Comparison of ENCODE assay signal across 8 cellular contexts in genomic region chr12:104958946-104959841, GRCh38. TPM values are rescaled to one million over a fixed set of nuclear protein-coding genes. Genes with fewer than 3 reads are reported as not detected.
DNase-seq lines count a peak whose midpoint lies in the region; ATAC-seq and TF ChIP-seq lines count a peak whose summit lies in the region.

No MANE protein-coding gene starts in this region.

- H3K4me3 ChIP-seq in PC-3 (ENCODE audit: low read length) = peak overlapping the region; percentile 79
- peak overlapping the region; percentile 64 for H3K4me3 ChIP-seq in ectodermal cell (ENCODE audit: insufficient read depth, low read depth, low read length)

- peak; percentile 66 for DNase-seq in NCI-H2196 (lab: John Stamatoyannopoulos, UW; ENCODE audit: unreplicated experiment)
- no peak for DNase-seq in NCI-H2196 treated with DMSO at 0.1 percent for 48 hours (lab: John Stamatoyannopoulos, UW; ENCODE audit: unreplicated experiment)
- DNase-seq in PC-3 = peak; percentile 42
- DNase-seq in natural killer cell = no peak
- DNase-seq in NCI-H187 (lab: John Stamatoyannopoulos, UW) = no peak
- no peak for DNase-seq in NOMO-1 treated with dmso at 0.1 percent for 144 hours (lab: John Stamatoyannopoulos, UW; ENCODE audit: unreplicated experiment)

- ATAC-seq in PC-3 (peak; percentile 10), natural killer cell (no peak), HG02610 (IDR thresholded peaks at IDR 0.05; ENCODE audit: unreplicated experiment) (no peak)

- POLR2A ChIA-PET in PC-3 (lab: Charles Lee; ENCODE audit: unreplicated experiment) = interaction anchor here (0.6 kb wide), 1 partner anchor 72 kb away, joined by 4 read pairs; no protein-coding TSS in a partner anchor

- H3K4me1 Mint-ChIP-seq in natural killer cell = peaks cover 12 to 19% of the 10 kb centered on the region in 2 donors

- BruUV-seq in PC-3 (replicated peaks; lab: Mats Ljungman, UMichigan) = no TSS peak

- peak overlapping the region; percentile 79 for H2AFZ ChIP-seq in PC-3 (ENCODE audit: low read length)

- peak overlapping the region; percentile 88 for H3K9ac ChIP-seq in PC-3 (ENCODE audit: low read length)

- peaks cover 25% of the 10 kb centered on the region for H3K4me1 ChIP-seq in PC-3 (ENCODE audit: insufficient read depth, low read length)
- no peaks in the 10 kb centered on the region for H3K4me1 ChIP-seq in ectodermal cell (ENCODE audit: control insufficient read depth, insufficient read depth, low read length)

- H3F3A ChIP-seq in PC-3 (ENCODE audit: low read length, unreplicated experiment) = no peaks in the 10 kb centered on the region

- TF ChIP-seq CTCF in PC-3 (conservative IDR thresholded peaks at IDR 0.05; ENCODE audit: low read depth, low read length) (no peak), natural killer cell (IDR thresholded peaks at IDR 0.05) (no peak)

- H3K9me2 ChIP-seq in PC-3 (replicated peaks; ENCODE audit: low read length) = no peaks in the 10 kb centered on the region

- H4K20me1 ChIP-seq in PC-3 (ENCODE audit: low read length) = no peaks in the 10 kb centered on the region

- peak overlapping the region; percentile 79 to 93 for H3K27ac Mint-ChIP-seq in natural killer cell

- H3K4me2 ChIP-seq in PC-3 (ENCODE audit: low read length) = peak overlapping the region; percentile 94

- intact Hi-C loops in PC-3 (cut with micrococcal nuclease) (loop anchor here (2.0 kb wide), 1 partner anchor 94 kb away; no protein-coding TSS in a partner anchor), natural killer cell (cut with micrococcal nuclease) (loop anchor here (2.0 to 5.0 kb wide), 2 partner anchors 28 to 287 kb away; partner anchors contain the start of gene NOPCHAP1)

- peaks cover 28 to 33% of the 10 kb centered on the region in 2 donors for H3K27me3 Mint-ChIP-seq in natural killer cell (ENCODE audit: low read depth in 2 of 2)

- peak overlapping the region; percentile 80 for H3K27ac ChIP-seq in PC-3 (ENCODE audit: low read length)
- H3K27ac ChIP-seq in ectodermal cell (ENCODE audit: insufficient read depth, low read depth, low read length, poor library complexity, severe bottlenecking) = no peak overlapping the region

- H3K9me3 Mint-ChIP-seq in natural killer cell = no peaks in the 10 kb centered on the region

- H3K9me3 ChIP-seq in PC-3 (ENCODE audit: low read length) (no peaks in the 10 kb centered on the region), ectodermal cell (ENCODE audit: control insufficient read depth, low read length) (no peaks in the 10 kb centered on the region)

- WGBS in ectodermal cell, 2 experiments = 85 to 87% methylated on average over 12 of the region's 12 CpGs

- CTCF ChIA-PET in PC-3 (lab: Charles Lee) = interaction anchor here (0.6 kb wide), 1 partner anchor 78 kb away, joined by 5 read pairs; no protein-coding TSS in a partner anchor

- H3K4me3 Mint-ChIP-seq in natural killer cell = peak overlapping the region; percentile 90

- no peaks in the 10 kb centered on the region for H3K36me3 Mint-ChIP-seq in natural killer cell

- no peaks in the 10 kb centered on the region; the same call in 1 of the 2 replicates for H3K79me2 ChIP-seq in PC-3 (ENCODE audit: low read length)

- H3K27me3 ChIP-seq in PC-3 (ENCODE audit: low read length) = no peaks in the 10 kb centered on the region
- peaks cover 45% of the 10 kb centered on the region for H3K27me3 ChIP-seq in ectodermal cell (ENCODE audit: control insufficient read depth, insufficient read depth, low read length, poor library complexity, severe bottlenecking)

- no peaks in the 10 kb centered on the region for H3K36me3 ChIP-seq in PC-3 (ENCODE audit: low read depth, low read length)
- H3K36me3 ChIP-seq in ectodermal cell (ENCODE audit: control insufficient read depth, insufficient read depth, low read length) = no peaks in the 10 kb centered on the region

RNA-seq across cellular contexts. Expression of gene SLC41A2, which starts 1.1 kb away (rescaled TPM):
- total RNA-seq in PC-3 (2014; rRNA removed) (16.3 and 20.4 TPM in 2 replicates), natural killer cell (1 to 10 TPM; 1.3 to 3.5 (median 1.7) TPM)
- polyA plus RNA-seq in ectodermal cell (2013, experiment 1 of 4) = 1.2 TPM
- 1.1 TPM for polyA plus RNA-seq in ectodermal cell (2013, experiment 2 of 4)
- polyA plus RNA-seq in ectodermal cell (2013, experiment 3 of 4) = 1.3 TPM
- polyA plus RNA-seq in ectodermal cell (2013, experiment 4 of 4) = 0.97 TPM

RNA-seq across cellular contexts. Expression of gene NOPCHAP1, which starts 26.9 kb away (rescaled TPM):
- total RNA-seq in PC-3 (2014; rRNA removed) (21.8 and 37.8 TPM in 2 replicates), natural killer cell (1 to 10 TPM; 8.0 to 9.5 (median 8.6) TPM)
- polyA plus RNA-seq in ectodermal cell (2013, experiment 1 of 4) = 19.2 TPM
- 19.2 TPM for polyA plus RNA-seq in ectodermal cell (2013, experiment 2 of 4)
- 30.2 TPM for polyA plus RNA-seq in ectodermal cell (2013, experiment 3 of 4)
- 23.6 TPM for polyA plus RNA-seq in ectodermal cell (2013, experiment 4 of 4)

Comparison
In these comparisons a context has a peak if more than half of its experiments do, and no peak if none do; other contexts are left out.
1. DNase-seq: peak in NCI-H2196 (single experiment) and PC-3 (single experiment); none in NCI-H2196 treated with DMSO at 0.1 percent for 48 hours (single experiment), natural killer cell (single experiment), NCI-H187 (0 of 2) and NOMO-1 treated with dmso at 0.1 percent for 144 hours (single experiment).